ENCODE assay signal across 27 cellular contexts in the genomic region with DNA sequence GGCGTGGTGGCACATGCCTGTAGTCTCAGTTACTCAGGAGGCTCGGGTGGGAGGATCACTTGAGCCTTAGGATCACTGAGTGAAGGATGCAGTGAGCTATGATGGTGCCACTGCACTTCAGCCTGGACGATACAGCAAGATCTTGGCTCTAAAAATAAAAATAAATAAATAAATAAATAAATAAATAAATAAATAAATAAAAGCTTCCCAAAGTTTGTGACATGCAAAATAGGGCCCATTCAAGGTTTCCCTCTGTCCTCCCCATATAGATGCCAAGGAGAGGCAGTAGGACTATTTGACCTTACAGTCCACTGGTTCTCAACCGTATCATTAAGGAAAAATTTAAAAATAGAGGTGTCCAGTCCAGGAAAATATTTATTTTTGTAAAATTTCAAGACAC.
"Had no signal": no experiment of that assay in that cellular context is flagged by ENCODE, and none has a peak within 500 bp of the region (broad histone marks: within the 10 kb centered on the region; RNA-seq: fewer than 3 reads in every experiment).

No MANE protein-coding gene starts in this region.

- H3K4me1 ChIP-seq: testis, uterus had no signal

- FAIRE-seq: urothelium cell line had no signal

- ATAC-seq: stimulated activated effector memory CD8-positive, alpha-beta T cell treated with anti-CD3 and anti-CD28 coated beads, Interleukin-12 subunit alpha, Interleukin-12 subunit beta, amount 100 ng/mL, for 72 hours; stimulated activated memory B cell treated with anti-CD40 and anti-IgM and Interleukin-4, amounts not matched to agents 10 μg/mL and 1 μg/mL and 100 μg/mL, for 72 hours; stimulated activated naive B cell treated with anti-CD40 and anti-IgM and Interleukin-4, amounts not matched to agents 10 μg/mL and 1 μg/mL and 100 μg/mL, for 72 hours; stimulated activated naive CD8-positive, alpha-beta T cell treated with anti-CD3 and anti-CD28 coated beads, Interleukin-15, amount 100 ng/mL, for 72 hours; stimulated activated naive CD8-positive, alpha-beta T cell treated with anti-CD3 and anti-CD28 coated beads, Interleukin-15, Interleukin-2, amounts not matched to agents 100 U/mL and 50 U/mL, for 24 hours; upper lobe of right lung had no signal

- H3K27me3 ChIP-seq: stomach, suprapubic skin, testis, thyroid gland, tibial artery, tibial nerve, transverse colon, upper lobe of left lung, upper lobe of right lung, uterus, vagina had no signal

- DNase-seq: stimulated activated CD4-positive, alpha-beta T cell treated with anti-CD3 and anti-CD28 coated beads, Interleukin-2, amount 100 ng/mL, for 48 hours; stimulated activated CD4-positive, alpha-beta T cell treated with anti-CD3 and anti-CD28 coated beads, Interleukin-4, amount 100 ng/mL, for 1 hour; stimulated activated CD4-positive, alpha-beta T cell treated with anti-CD3 and anti-CD28 coated beads, Interleukin-4, amount 100 ng/mL, for 24 hours; stimulated activated CD4-positive, alpha-beta T cell treated with anti-CD3 and anti-CD28 coated beads, Interleukin-4, amount 100 ng/mL, for 4 hours; stimulated activated CD8-positive, alpha-beta memory T cell treated with anti-CD3 and anti-CD28 coated beads, Interleukin-4, amount 100 ng/mL, for 48 hours; stimulated activated naive B cell treated with anti-CD40 and anti-IgM and Interleukin-4, amounts not matched to agents 10 μg/mL and 1 μg/mL and 100 μg/mL, for 72 hours; stimulated activated naive CD4-positive, alpha-beta T cell; stimulated activated naive CD4-positive, alpha-beta T cell treated with Interleukin-2 at 50 U/mL for 16 hours; stimulated activated naive CD8-positive, alpha-beta T cell treated with anti-CD3 and anti-CD28 coated beads, Interleukin-15, amount 100 ng/mL, for 72 hours; stimulated activated naive CD8-positive, alpha-beta T cell treated with anti-CD3 and anti-CD28 coated beads, Interleukin-15, Interleukin-2, amounts not matched to agents 100 U/mL and 50 U/mL, for 24 hours; stomach; substantia nigra; testis; thyroid gland; tibial artery; transverse colon; trophoblast cell; upper lobe of left lung; upper lobe of right lung; uterus had no signal

- H3K36me3 ChIP-seq: thoracic aorta, thyroid gland, transverse colon, upper lobe of right lung, uterus, vagina had no signal

- H3K9me3 ChIP-seq: stomach, suprapubic skin, testis, thoracic aorta, thyroid gland, tibial artery, tibial nerve, transverse colon, upper lobe of left lung, upper lobe of right lung, uterus, vagina had no signal

- H3K27ac ChIP-seq: stomach, suprapubic skin, testis, thoracic aorta, thyroid gland, tibial artery, tibial nerve, transverse colon, upper lobe of left lung, upper lobe of right lung, uterus, vagina had no signal

- H3K4me3 ChIP-seq: stomach, suprapubic skin, testis, thoracic aorta, thyroid gland, tibial artery, tibial nerve, transverse colon, upper lobe of left lung, upper lobe of right lung, uterus, vagina had no signal
